ENCODE assay signal across 10 cellular contexts in the genomic region with DNA sequence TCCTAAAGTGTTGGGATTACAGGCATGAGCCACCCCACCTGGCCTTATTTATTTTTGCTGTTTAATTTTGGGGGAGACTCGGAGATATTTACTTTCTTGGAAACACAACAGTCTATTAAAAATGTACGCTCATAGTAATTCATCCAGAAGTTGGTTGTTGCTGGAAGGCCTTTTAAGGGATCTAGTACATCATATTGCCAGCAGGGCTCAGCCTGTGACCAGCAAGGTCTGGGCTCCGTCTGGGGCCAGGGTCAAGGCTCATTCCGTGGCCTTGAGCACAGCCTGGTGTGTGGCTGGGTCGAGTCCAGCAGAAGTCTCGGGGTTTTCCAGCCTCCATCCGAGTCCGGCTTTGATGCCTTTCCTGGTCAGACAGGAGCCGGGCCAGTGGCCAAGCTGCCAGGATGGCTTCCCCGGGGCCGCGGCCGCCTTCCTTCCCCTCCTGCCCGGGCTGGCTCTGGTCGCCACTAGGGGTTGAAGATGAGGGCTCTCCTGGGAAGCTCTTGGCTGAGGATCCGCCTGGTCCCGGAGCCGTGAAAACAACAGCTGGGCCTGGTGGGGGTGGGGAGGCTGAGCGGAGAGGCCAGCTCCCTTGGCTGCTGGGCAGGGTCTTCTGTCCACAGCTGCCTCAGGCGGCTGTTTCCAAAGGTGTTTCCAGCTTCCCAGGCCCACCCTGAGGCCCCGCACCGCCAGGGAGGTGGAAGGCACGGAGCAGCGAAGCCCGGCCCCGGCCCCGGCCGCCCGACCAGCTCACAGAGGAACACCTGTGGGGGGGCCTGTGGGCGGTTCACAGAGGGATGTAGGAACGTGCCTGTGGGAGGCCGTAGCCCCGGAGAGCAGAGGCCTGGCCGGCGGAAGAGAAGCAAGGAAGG. TPM values are rescaled to one million over a fixed set of nuclear protein-coding genes. Genes with fewer than 3 reads are reported as not detected.
DNase-seq lines count a peak whose midpoint lies in the region; ATAC-seq and TF ChIP-seq lines count a peak whose summit lies in the region.
"Had no signal": no experiment of that assay in that cellular context is flagged by ENCODE, and none has a peak within 500 bp of the region (broad histone marks: within the 10 kb centered on the region; RNA-seq: fewer than 3 reads in every experiment).

No MANE protein-coding gene starts in this region.

- CTCF ChIA-PET in CD4-positive, alpha-beta T cell (lab: Charles Lee): no interaction called here

- no peaks in the 10 kb centered on the region for H3K4me1 Mint-ChIP-seq in CD4-positive, alpha-beta T cell (ENCODE audit: low read depth)

- H3K4me3 ChIP-seq in HAP-1: no peak overlapping the region
- H3K4me3 ChIP-seq: SK-N-MC had no signal

- no peaks in the 10 kb centered on the region for H3K36me3 ChIP-seq in HAP-1 (replicated peaks)

- intact Hi-C loops in CD4-positive, alpha-beta T cell (cut with DNase I, micrococcal nuclease): no loop called here

- H3K27ac ChIP-seq in CD4-positive, alpha-beta T cell (ENCODE audit: low read depth, low read length): no peak overlapping the region
- H3K27ac ChIP-seq: SK-N-MC had no signal

- in situ Hi-C loops in HAP-1 (cut with MboI; ENCODE audit: low sequenced_read_pairs): no loop called here

- peaks cover 18% of the 10 kb centered on the region for H3K4me1 ChIP-seq in HAP-1

- no peaks in the 10 kb centered on the region for H3K9me3 Mint-ChIP-seq in CD4-positive, alpha-beta T cell

- POLR2A ChIA-PET in CD4-positive, alpha-beta T cell (lab: Charles Lee): interaction anchor here (0.6 kb wide), 1 partner anchor 97 kb away, joined by 4 read pairs; no protein-coding TSS in a partner anchor

- H3K4me3 Mint-ChIP-seq in CD4-positive, alpha-beta T cell: no peak overlapping the region

- H3K27me3 Mint-ChIP-seq in CD4-positive, alpha-beta T cell: peaks cover 33% of the 10 kb centered on the region

- TF ChIP-seq CTCF in CD4-positive, alpha-beta T cell (IDR thresholded peaks at IDR 0.05): no peak

- no peaks in the 10 kb centered on the region for H3K36me3 Mint-ChIP-seq in CD4-positive, alpha-beta T cell (ENCODE audit: low read depth)

- no peaks in the 10 kb centered on the region for H3K9me3 ChIP-seq in HAP-1
- no peaks in the 10 kb centered on the region for H3K9me3 ChIP-seq in CD4-positive, alpha-beta T cell (ENCODE audit: control insufficient read depth, low read length)

- H3K27ac Mint-ChIP-seq in CD4-positive, alpha-beta T cell: no peak overlapping the region

- DNase-seq in A172 (ENCODE audit: low spot score) (peak; percentile 46), NCI-H2029 treated with DMSO at 0.1 percent for 48 hours (lab: John Stamatoyannopoulos, UW) (peak; percentile 8), epidermal melanocyte (ENCODE audit: insufficient read length, low spot score) (peak; percentile 47), midbrain (lab: John Stamatoyannopoulos, UW) (peak; percentile 77), HAP-1 (ENCODE audit: low spot score in 2 of 2) (no peak), T1000 (lab: John Stamatoyannopoulos, UW) (no peak)
- no peak for DNase-seq in central memory CD4-positive, alpha-beta T cell
- DNase-seq in CD4-positive, alpha-beta T cell: no peak
- DNase-seq: DND-41 had no signal

- H3K27me3 ChIP-seq in HAP-1 (ENCODE audit: low read depth): no peaks in the 10 kb centered on the region
- peaks cover 53% of the 10 kb centered on the region for H3K27me3 ChIP-seq in CD4-positive, alpha-beta T cell (ENCODE audit: control insufficient read depth, insufficient read depth, low read length)

- no peak for ATAC-seq in CD4-positive, alpha-beta T cell (ENCODE audit: poor library complexity)

RNA-seq across cellular contexts. Expression of gene VWA1, which starts 5.1 kb away (rescaled TPM):
- 0.91 and 2.0 TPM in 2 replicates for total RNA-seq in A172 (2014; rRNA removed; shearing (Covaris generic))
- not detected for total RNA-seq in CD4-positive, alpha-beta T cell

RNA-seq across cellular contexts. Expression of gene ANKRD65, which starts 9.3 kb away (rescaled TPM):
- 0.12 TPM in 1 of 2 replicates, not detected in the other for total RNA-seq in A172 (2014; rRNA removed; shearing (Covaris generic))
- total RNA-seq in CD4-positive, alpha-beta T cell: not detected

RNA-seq across cellular contexts. Expression of gene ATAD3C, which starts 19.1 kb away (rescaled TPM):
- total RNA-seq in A172 (2014; rRNA removed; shearing (Covaris generic)): not detected in 2 replicates
- under 1 TPM; 0.28 to 0.74 TPM for total RNA-seq in CD4-positive, alpha-beta T cell

RNA-seq across cellular contexts. Expression of gene MRPL20, which starts 23.3 kb away (rescaled TPM):
- 117 and 151 TPM in 2 replicates for total RNA-seq in A172 (2014; rRNA removed; shearing (Covaris generic))
- 100 to 1,000 TPM in 1 of 2 experiments, 10 to 100 TPM in 1; 99.9 to 103 TPM for total RNA-seq in CD4-positive, alpha-beta T cell

RNA-seq across cellular contexts. Expression of gene CCNL2, which starts 31.2 kb away (rescaled TPM):
- total RNA-seq in A172 (2014; rRNA removed; shearing (Covaris generic)): 35.6 and 43.2 TPM in 2 replicates
- 100 to 1,000 TPM; 274 to 281 TPM for total RNA-seq in CD4-positive, alpha-beta T cell

Comparison
In these comparisons a context has a peak if more than half of its experiments do, and no peak if none do; other contexts are left out.
1. DNase-seq: peak in A172 (single experiment), NCI-H2029 treated with DMSO at 0.1 percent for 48 hours (single experiment), epidermal melanocyte (single experiment) and midbrain (single experiment); none in central memory CD4-positive, alpha-beta T cell (single experiment), HAP-1 (0 of 2), CD4-positive, alpha-beta T cell (0 of 10) and T1000 (single experiment).